1 cellular context compared by ENCODE assay signal in the genomic region with DNA sequence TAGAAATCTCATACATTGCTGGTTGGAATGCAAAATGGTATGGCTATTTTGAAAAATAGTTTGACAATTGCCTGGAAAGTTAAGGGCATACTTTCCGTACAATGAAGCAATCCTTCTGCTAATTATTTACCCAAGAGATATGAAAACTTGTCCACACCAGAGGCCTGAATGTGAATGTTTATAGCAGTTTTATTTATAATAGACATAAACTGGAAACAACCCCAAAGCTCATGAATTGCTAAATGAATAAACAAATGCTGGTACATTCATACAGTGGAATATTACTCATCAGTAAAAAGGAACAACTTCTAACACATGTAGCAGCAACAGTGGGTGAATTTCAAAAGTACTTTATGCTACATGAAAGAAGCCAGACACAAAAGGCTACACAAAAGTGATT.
TF ChIP-seq lines count a peak whose summit lies in the region.

No MANE protein-coding gene starts in this region.

TF ChIP-seq in IMR-90, 13 proteins besides CTCF, POLR2A, EP300 and RAD21:
- TF ChIP-seq, protein P1, sequence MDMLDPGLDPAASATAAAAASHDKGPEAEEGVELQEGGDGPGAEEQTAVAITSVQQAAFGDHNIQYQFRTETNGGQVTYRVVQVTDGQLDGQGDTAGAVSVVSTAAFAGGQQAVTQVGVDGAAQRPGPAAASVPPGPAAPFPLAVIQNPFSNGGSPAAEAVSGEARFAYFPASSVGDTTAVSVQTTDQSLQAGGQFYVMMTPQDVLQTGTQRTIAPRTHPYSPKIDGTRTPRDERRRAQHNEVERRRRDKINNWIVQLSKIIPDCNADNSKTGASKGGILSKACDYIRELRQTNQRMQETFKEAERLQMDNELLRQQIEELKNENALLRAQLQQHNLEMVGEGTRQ (IDR thresholded peaks at IDR 0.05; ENCODE audit: low read depth, low read length) = no peak
- 0 out of 2 replicates have a peak, but pooled peaks have one; percentile 16 for TF ChIP-seq CEBPB (IDR thresholded peaks at IDR 0.05; ENCODE audit: low read depth, low read length)
